Comparison of ENCODE assay signal across 23 cellular contexts in genomic region chr12:19220205-19220604, GRCh38.
DNase-seq lines count a peak whose midpoint lies in the region; ATAC-seq and TF ChIP-seq lines count a peak whose summit lies in the region.
"Had no signal": no experiment of that assay in that cellular context is flagged by ENCODE, and none has a peak within 500 bp of the region (broad histone marks: within the 10 kb centered on the region; RNA-seq: fewer than 3 reads in every experiment).

No MANE protein-coding gene starts in this region.

- H3K4me3 Mint-ChIP-seq in Calu3 (ENCODE audit: low read depth, unreplicated experiment) = no peak overlapping the region
- H3K4me3 Mint-ChIP-seq: endodermal cell, T-helper 17 cell had no signal

- H3K27ac ChIP-seq in mammary epithelial cell (ENCODE audit: insufficient read depth, low read depth, low read length) (peak overlapping the region; percentile 68), Peyer's patch (no peak overlapping the region)
- H3K27ac ChIP-seq: BLaER1 treated with 17β-estradiol and CSF1 and Interleukin-3, amounts not matched to agents 10 nM and 100 nM; cardiac muscle cell; heart right ventricle; upper lobe of right lung had no signal

- H3K27ac Mint-ChIP-seq in Calu3 (ENCODE audit: unreplicated experiment) = peak overlapping the region; percentile 91
- H3K27ac Mint-ChIP-seq: endodermal cell, T-helper 17 cell had no signal

- no peaks in the 10 kb centered on the region for H3K9me3 Mint-ChIP-seq in Calu3 (ENCODE audit: low read depth, unreplicated experiment)
- H3K9me3 Mint-ChIP-seq: endodermal cell had no signal

- no peaks in the 10 kb centered on the region for H3K36me3 ChIP-seq in Loucy (ENCODE audit: insufficient read depth, low read length)
- no peaks in the 10 kb centered on the region for H3K36me3 ChIP-seq in mammary epithelial cell (ENCODE audit: insufficient read depth, low read length)
- H3K36me3 ChIP-seq in Peyer's patch = no peaks in the 10 kb centered on the region
- H3K36me3 ChIP-seq: BLaER1 treated with 17β-estradiol and CSF1 and Interleukin-3, amounts not matched to agents 10 nM and 100 nM; cardiac muscle cell; heart right ventricle; upper lobe of right lung had no signal

- BruUV-seq in Calu3 (replicated peaks; lab: Mats Ljungman, UMichigan) (no TSS peak), mammary epithelial cell (replicated peaks; lab: Mats Ljungman, UMichigan) (no TSS peak)

- CTCF ChIA-PET in Calu3 (lab: Charles Lee) = interaction anchor here (0.6 kb wide), 1 partner anchor 87 kb away, joined by 4 read pairs; no protein-coding TSS in a partner anchor
- CTCF ChIA-PET in mammary epithelial cell (lab: Charles Lee; ENCODE audit: low non-redundant PET) = no interaction called here

- H3K9ac ChIP-seq in Loucy (ENCODE audit: low read depth, low read length, poor library complexity, severe bottlenecking) (no peak overlapping the region), mammary epithelial cell (ENCODE audit: insufficient read depth, low read length) (no peak overlapping the region)
- H3K9ac ChIP-seq: BLaER1 treated with 17β-estradiol and CSF1 and Interleukin-3, amounts not matched to agents 10 nM and 100 nM had no signal

- H4K20me1 ChIP-seq in Loucy (ENCODE audit: insufficient read depth, low read length, poor library complexity, severe bottlenecking) (no peaks in the 10 kb centered on the region), mammary epithelial cell (ENCODE audit: insufficient read depth, low read length) (no peaks in the 10 kb centered on the region)
- H4K20me1 ChIP-seq: BLaER1 treated with 17β-estradiol and CSF1 and Interleukin-3, amounts not matched to agents 10 nM and 100 nM had no signal

- intact Hi-C loops in Calu3 (cut with micrococcal nuclease; ENCODE audit: unreplicated experiment) = no loop called here
- intact Hi-C loops in mammary epithelial cell (cut with micrococcal nuclease) = loop anchor here (2.0 kb wide), 1 partner anchor 89 kb away; no protein-coding TSS in a partner anchor

- H3K4me2 ChIP-seq in Loucy (ENCODE audit: low read depth, low read length, poor library complexity, severe bottlenecking) (peak overlapping the region; percentile 11), mammary epithelial cell (ENCODE audit: insufficient read depth, low read depth, low read length) (peak overlapping the region; percentile 42)
- H3K4me2 ChIP-seq: BLaER1 treated with 17β-estradiol and CSF1 and Interleukin-3, amounts not matched to agents 10 nM and 100 nM had no signal

- TF ChIP-seq POLR2A in Peyer's patch (IDR thresholded peaks at IDR 0.05) = no peak

- 33% methylated on average over 3 of the region's 3 CpGs for WGBS in mammary epithelial cell (ENCODE audit: low coverage, missing lambda C conversion rate)

- H3K4me1 Mint-ChIP-seq in Calu3 (ENCODE audit: low read depth, unreplicated experiment) = peaks cover 55% of the 10 kb centered on the region

- no peak for ATAC-seq in HG03442 (IDR thresholded peaks at IDR 0.05; ENCODE audit: unreplicated experiment)
- ATAC-seq: activated CD4-positive, CD25-positive, alpha-beta regulatory T cell treated with anti-CD3 and anti-CD28 coated beads, Interleukin-2, amount 50 U/mL, for 24 hours; heart right ventricle; T-helper 17 cell; upper lobe of right lung had no signal

- H3K79me2 ChIP-seq in Loucy (ENCODE audit: insufficient read depth, low read length) (no peaks in the 10 kb centered on the region), mammary epithelial cell (ENCODE audit: insufficient read depth, low read length) (peaks cover 81% of the 10 kb centered on the region)

- no peaks in the 10 kb centered on the region for H3K9me2 ChIP-seq in Loucy (replicated peaks; ENCODE audit: low read depth, low read length)

- no peaks in the 10 kb centered on the region for H3F3A ChIP-seq in Loucy (ENCODE audit: low read depth)

- H2AFZ ChIP-seq in Loucy (ENCODE audit: low read length) = no peak overlapping the region
- H2AFZ ChIP-seq in mammary epithelial cell (ENCODE audit: low read depth, low read length) = no peak overlapping the region

- no peaks in the 10 kb centered on the region for H3K9me3 ChIP-seq in Loucy (ENCODE audit: insufficient read depth, low read depth, low read length)
- H3K9me3 ChIP-seq in mammary epithelial cell (replicated peaks; ENCODE audit: insufficient read depth, low read length) = no peaks in the 10 kb centered on the region
- H3K9me3 ChIP-seq in Peyer's patch = no peaks in the 10 kb centered on the region
- H3K9me3 ChIP-seq: BLaER1 treated with 17β-estradiol and CSF1 and Interleukin-3, amounts not matched to agents 10 nM and 100 nM; upper lobe of right lung had no signal

- H3K36me3 Mint-ChIP-seq in Calu3 (ENCODE audit: insufficient read depth, unreplicated experiment) = no peaks in the 10 kb centered on the region

- H3K4me3 ChIP-seq in Loucy (ENCODE audit: low read length, poor library complexity, severe bottlenecking) (no peak overlapping the region), mammary epithelial cell (replicated peaks in 1 of 3; ENCODE audit: insufficient read depth in 1 of 3, low read depth in 2 of 3, low read length in 3 of 3) (no peak overlapping the region), Peyer's patch (no peak overlapping the region)
- H3K4me3 ChIP-seq: BLaER1 treated with 17β-estradiol and CSF1 and Interleukin-3, amounts not matched to agents 10 nM and 100 nM; cardiac muscle cell; heart right ventricle; upper lobe of right lung had no signal

- DNase-seq in Calu3 (no peak), mammary epithelial cell (peak; percentile 63), iris pigment epithelial cell (ENCODE audit: low read depth) (peak; percentile 73), NCI-H1048 (lab: John Stamatoyannopoulos, UW) (no peak), DMS 273 treated with DMSO at 0.1 percent for 48 hours (lab: John Stamatoyannopoulos, UW) (no peak), Peyer's patch (no peak)
- DNase-seq: activated CD8-positive, alpha-beta memory T cell treated with anti-CD3 and anti-CD28 coated beads, Interleukin-2, amount 50 U/mL, for 48 hours; activated naive CD4-positive, alpha-beta T cell treated with anti-CD3 and anti-CD28 coated beads, Interleukin-2, amount 50 U/mL, for 16 hours; endodermal cell; heart right ventricle; kidney glomerular epithelial cell; NCI-H1930; occipital lobe; RPMI8226; small intestine; stimulated activated naive CD4-positive, alpha-beta T cell; T-helper 17 cell; upper lobe of right lung had no signal

- dilution Hi-C loops in mammary epithelial cell (cut with HindIII; ENCODE audit: low sequenced_read_pairs) = no loop called here

- H3K27me3 ChIP-seq in Loucy (ENCODE audit: insufficient read depth, low read length, poor library complexity, severe bottlenecking) (no peaks in the 10 kb centered on the region), mammary epithelial cell (ENCODE audit: insufficient read depth, low read length) (no peaks in the 10 kb centered on the region), Peyer's patch (no peaks in the 10 kb centered on the region)
- H3K27me3 ChIP-seq: BLaER1 treated with 17β-estradiol and CSF1 and Interleukin-3, amounts not matched to agents 10 nM and 100 nM; cardiac muscle cell; heart right ventricle; upper lobe of right lung had no signal

- in situ Hi-C loops in mammary epithelial cell (cut with MboI; ENCODE audit: low sequenced_read_pairs in 2 of 2) = no loop called here

- H3K27me3 Mint-ChIP-seq in Calu3 (ENCODE audit: unreplicated experiment) = no peaks in the 10 kb centered on the region
- H3K27me3 Mint-ChIP-seq: T-helper 17 cell had no signal

- no peak for TF ChIP-seq CTCF in Calu3 (IDR thresholded peaks at IDR 0.05; ENCODE audit: unreplicated experiment)
- no peak for TF ChIP-seq CTCF in Loucy (conservative IDR thresholded peaks at IDR 0.05; ENCODE audit: low read length)
- TF ChIP-seq CTCF in mammary epithelial cell (conservative IDR thresholded peaks at IDR 0.05 in 1 of 2, IDR thresholded peaks at IDR 0.05 in 1 of 2; ENCODE audit: extremely low read depth in 1 of 2, insufficient read depth in 1 of 2, low read depth in 1 of 2, low read length in 2 of 2) = no peak
- no peak for TF ChIP-seq CTCF in Peyer's patch (IDR thresholded peaks at IDR 0.05)

- H3K4me1 ChIP-seq in Loucy (ENCODE audit: insufficient read depth, low read length, poor library complexity, severe bottlenecking) = no peaks in the 10 kb centered on the region
- H3K4me1 ChIP-seq in mammary epithelial cell (ENCODE audit: insufficient read depth, low read length) = peaks cover 19% of the 10 kb centered on the region
- no peaks in the 10 kb centered on the region for H3K4me1 ChIP-seq in Peyer's patch

Comparison
In these comparisons a context has a peak if more than half of its experiments do, and no peak if none do; other contexts are left out.
1. DNase-seq: peak in mammary epithelial cell (single experiment) and iris pigment epithelial cell (single experiment); none in Calu3 (single experiment), NCI-H1048 (single experiment), DMS 273 treated with DMSO at 0.1 percent for 48 hours (single experiment) and Peyer's patch (0 of 3).